ENCODE assay signal across 8 cellular contexts in the genomic region with DNA sequence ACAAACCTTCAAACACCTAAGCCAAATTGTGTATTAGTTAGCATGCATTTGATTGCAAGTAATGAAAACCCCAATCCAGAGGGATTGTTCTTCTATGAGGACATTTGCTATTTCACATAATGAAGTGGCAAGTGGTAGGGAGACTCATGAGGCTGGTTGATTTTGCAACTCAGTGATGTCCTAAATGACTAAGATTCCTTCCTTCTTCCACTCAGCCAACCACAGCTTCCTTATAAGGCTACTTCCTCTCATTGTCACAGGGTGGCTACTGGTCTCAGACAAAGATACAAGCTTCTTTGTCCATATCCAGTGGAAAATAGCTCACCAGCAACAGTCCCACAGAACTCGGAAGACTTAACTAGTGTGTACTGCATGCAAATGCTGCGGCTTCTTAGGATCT. TPM values are rescaled to one million over a fixed set of nuclear protein-coding genes. Genes with fewer than 3 reads are reported as not detected.
DNase-seq lines count a peak whose midpoint lies in the region; ATAC-seq, FAIRE-seq and TF ChIP-seq lines count a peak whose summit lies in the region.

No MANE protein-coding gene starts in this region.

- H4K20me1 ChIP-seq in astrocyte (ENCODE audit: insufficient read depth, low read length): no peaks in the 10 kb centered on the region

- no peak overlapping the region for H2BK5ac ChIP-seq in mesenchymal stem cell (ENCODE audit: low read depth, low read length, poor library complexity, severe bottlenecking)

- H3K36me3 ChIP-seq in astrocyte (ENCODE audit: insufficient read depth, low read length): no peaks in the 10 kb centered on the region
- no peaks in the 10 kb centered on the region for H3K36me3 ChIP-seq in mesenchymal stem cell (ENCODE audit: control insufficient read depth in 1 of 2, insufficient read depth in 2 of 2, low read depth in 1 of 2, low read length in 2 of 2)

- no peak overlapping the region for H2BK120ac ChIP-seq in mesenchymal stem cell (ENCODE audit: low read depth, low read length)

- DNase-seq in astrocyte (ENCODE audit: low read depth) (peak; percentile 72), mesenchymal stem cell (peak; percentile 73), germinal center (ENCODE audit: low spot score) (no peak), NCI-H1694 treated with DMSO at 0.1 percent for 48 hours (lab: John Stamatoyannopoulos, UW) (no peak), OCI-M2 (lab: John Stamatoyannopoulos, UW; ENCODE audit: unreplicated experiment) (no peak), HuH-7 (ENCODE audit: low spot score) (no peak)

- H3K27me3 Mint-ChIP-seq in astrocyte (ENCODE audit: low read depth, unreplicated experiment): no peaks in the 10 kb centered on the region

- H3K18ac ChIP-seq in mesenchymal stem cell (ENCODE audit: low read depth in 1 of 2, low read length in 2 of 2): no peak overlapping the region

- H3K4me3 Mint-ChIP-seq in astrocyte (ENCODE audit: unreplicated experiment): no peak overlapping the region

- ATAC-seq in GM18508 (IDR thresholded peaks at IDR 0.05; ENCODE audit: insufficient read depth, unreplicated experiment) (peak; percentile 82), HG03139 (IDR thresholded peaks at IDR 0.05; ENCODE audit: unreplicated experiment) (peak; percentile 70)

- no peaks in the 10 kb centered on the region for H3K36me3 Mint-ChIP-seq in astrocyte (ENCODE audit: low read depth, unreplicated experiment)

- H3K4ac ChIP-seq in mesenchymal stem cell (ENCODE audit: low read depth in 1 of 2, low read length in 2 of 2): no peak overlapping the region

- no CpG with 5 or more reads among the region's 2 CpGs for WGBS in mesenchymal stem cell

- no peak overlapping the region for H4K91ac ChIP-seq in mesenchymal stem cell (ENCODE audit: low read length)

- FAIRE-seq in astrocyte (lab: Jason Lieb, UNC): no peak

- H3K9me3 ChIP-seq in astrocyte (ENCODE audit: insufficient read depth, low read depth, low read length) (no peaks in the 10 kb centered on the region), mesenchymal stem cell (ENCODE audit: control insufficient read depth, low read length) (peaks cover 2% of the 10 kb centered on the region)

- H3K4me1 ChIP-seq in astrocyte (ENCODE audit: insufficient read depth, low read length) (no peaks in the 10 kb centered on the region), mesenchymal stem cell (ENCODE audit: control insufficient read depth, insufficient read depth, low read depth, low read length) (no peaks in the 10 kb centered on the region)

- H2BK12ac ChIP-seq in mesenchymal stem cell (ENCODE audit: low read length in 2 of 2): no peak overlapping the region

- peaks cover 2% of the 10 kb centered on the region for H3K4me1 Mint-ChIP-seq in astrocyte (ENCODE audit: low read depth, unreplicated experiment)

- H2AFZ ChIP-seq in astrocyte (ENCODE audit: low read depth, low read length) (no peak overlapping the region), mesenchymal stem cell (ENCODE audit: low read depth, low read length) (no peak overlapping the region)

- no peak overlapping the region for H4K8ac ChIP-seq in mesenchymal stem cell (ENCODE audit: low read length)

- no peak overlapping the region for H2BK15ac ChIP-seq in mesenchymal stem cell (ENCODE audit: low read depth, poor library complexity, severe bottlenecking)

- no peaks in the 10 kb centered on the region for H3K79me2 ChIP-seq in astrocyte (ENCODE audit: insufficient read depth, low read length)

- no peak for TF ChIP-seq CTCF in astrocyte (IDR thresholded peaks at IDR 0.05; ENCODE audit: insufficient read depth, low read depth, low read length)

- no peaks in the 10 kb centered on the region for H3K27me3 ChIP-seq in astrocyte (ENCODE audit: insufficient read depth, low read length)
- H3K27me3 ChIP-seq in mesenchymal stem cell (ENCODE audit: control insufficient read depth in 1 of 2, insufficient read depth in 1 of 2, low read length in 2 of 2): peaks cover 0 to 15% of the 10 kb centered on the region in 2 experiments

- H2AK5ac ChIP-seq in mesenchymal stem cell (ENCODE audit: low read length, severe bottlenecking): no peak overlapping the region

- H3K9ac ChIP-seq in astrocyte (ENCODE audit: low read length) (no peak overlapping the region), mesenchymal stem cell (ENCODE audit: low read length) (no peak overlapping the region)

- H3K27ac ChIP-seq in astrocyte (ENCODE audit: low read depth, low read length) (no peak overlapping the region), mesenchymal stem cell (ENCODE audit: low read length, poor library complexity, severe bottlenecking) (no peak overlapping the region)

- H3K4me3 ChIP-seq in astrocyte (ENCODE audit: insufficient read depth, low read depth, low read length): no peak overlapping the region
- H3K4me3 ChIP-seq in mesenchymal stem cell (ENCODE audit: insufficient read depth in 1 of 2, low read depth in 1 of 2, low read length in 2 of 2): no peak overlapping the region

- no peaks in the 10 kb centered on the region for H3K9me3 Mint-ChIP-seq in astrocyte (ENCODE audit: unreplicated experiment)

- H3K79me1 ChIP-seq in mesenchymal stem cell (replicated peaks; ENCODE audit: low read length, poor library complexity, severe bottlenecking): no peaks in the 10 kb centered on the region

- H3K4me2 ChIP-seq in astrocyte (ENCODE audit: low read length): no peak overlapping the region
- no peak overlapping the region for H3K4me2 ChIP-seq in mesenchymal stem cell (ENCODE audit: low read length, poor library complexity, severe bottlenecking)

- no peak overlapping the region for H3K14ac ChIP-seq in mesenchymal stem cell (ENCODE audit: low read length in 2 of 2)

- H3K27ac Mint-ChIP-seq in astrocyte (ENCODE audit: unreplicated experiment): no peak overlapping the region

- no peak overlapping the region for H3K23ac ChIP-seq in mesenchymal stem cell (ENCODE audit: low read length in 2 of 2)

RNA-seq across cellular contexts. Expression of a gene that starts 5.3 kb away (rescaled TPM):
- total RNA-seq in astrocyte: not detected in 2 replicates
- not detected for polyA plus RNA-seq in mesenchymal stem cell (2013, experiment 1 of 2)
- polyA plus RNA-seq in mesenchymal stem cell (2013, experiment 2 of 2): not detected

RNA-seq across cellular contexts. Expression of a gene that starts 19.8 kb away (rescaled TPM):
- total RNA-seq in astrocyte: 6.2 and 6.3 TPM in 2 replicates
- 3.7 TPM for polyA plus RNA-seq in mesenchymal stem cell (2013, experiment 1 of 2)
- 3.7 TPM for polyA plus RNA-seq in mesenchymal stem cell (2013, experiment 2 of 2)

Comparison
In these comparisons a context has a peak if more than half of its experiments do, and no peak if none do; other contexts are left out.
1. DNase-seq: peak in astrocyte (single experiment) and mesenchymal stem cell (single experiment); none in germinal center (single experiment), NCI-H1694 treated with DMSO at 0.1 percent for 48 hours (single experiment), OCI-M2 (single experiment) and HuH-7 (single experiment).